Comparison of ENCODE assay signal across 9 cellular contexts in the genomic region with DNA sequence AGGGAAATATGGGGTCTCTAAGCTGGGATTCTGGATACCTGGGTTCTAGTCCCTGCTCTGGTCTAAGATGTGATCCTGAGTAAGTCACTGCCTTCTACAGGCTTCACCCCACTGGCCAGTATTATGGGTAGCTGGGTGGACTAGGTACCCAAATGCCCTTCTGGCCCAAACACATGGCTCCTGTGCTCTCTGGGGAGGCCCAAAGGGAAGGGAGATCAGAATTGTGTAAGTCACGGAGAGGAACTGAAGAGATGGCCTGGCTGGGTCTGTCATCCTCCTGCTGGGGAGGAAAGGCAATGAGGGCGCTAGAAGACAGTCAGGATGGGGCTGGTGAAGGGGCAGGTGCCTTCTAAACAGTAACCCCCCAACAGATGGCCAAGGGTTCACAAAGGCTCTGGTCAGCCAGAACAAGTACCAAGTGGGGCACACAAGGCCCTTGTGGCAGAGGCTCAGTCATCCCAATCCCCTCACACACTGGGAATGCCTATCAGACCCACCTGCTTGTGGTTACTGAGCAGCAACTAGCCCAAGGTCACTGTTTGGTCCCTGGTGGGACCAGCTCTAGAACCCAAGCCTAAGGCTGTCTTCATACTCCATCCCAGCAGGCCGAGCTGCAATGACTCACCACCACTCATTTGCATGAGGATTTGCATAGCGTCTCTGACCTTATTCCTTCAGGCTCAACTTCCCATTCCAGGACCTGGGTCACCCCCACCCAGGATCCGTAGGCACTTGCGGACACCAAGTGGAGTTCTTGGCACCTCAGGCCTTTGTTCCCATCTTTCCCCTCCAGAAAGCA. TPM values are rescaled to one million over a fixed set of nuclear protein-coding genes. Genes with fewer than 3 reads are reported as not detected.
DNase-seq lines count a peak whose midpoint lies in the region; ATAC-seq and TF ChIP-seq lines count a peak whose summit lies in the region.
"Had no signal": no experiment of that assay in that cellular context is flagged by ENCODE, and none has a peak within 500 bp of the region (broad histone marks: within the 10 kb centered on the region; RNA-seq: fewer than 3 reads in every experiment).

No MANE protein-coding gene starts in this region.

- no peak for TF ChIP-seq CTCF in DOHH2 (IDR thresholded peaks at IDR 0.05; ENCODE audit: low read depth, low read length, poor library complexity, severe bottlenecking)
- TF ChIP-seq CTCF in neural progenitor cell (IDR thresholded peaks at IDR 0.05) = no peak
- no peak for TF ChIP-seq CTCF in type B pancreatic cell (conservative IDR thresholded peaks at IDR 0.05)

- H3K9me3 Mint-ChIP-seq in neural progenitor cell (no peaks in the 10 kb centered on the region), type B pancreatic cell (no peaks in the 10 kb centered on the region)

- no peak for ATAC-seq in GM18861 (IDR thresholded peaks at IDR 0.05; ENCODE audit: unreplicated experiment)

- H3K4me3 ChIP-seq in DOHH2 (ENCODE audit: low read length) (peak overlapping the region; percentile 75), neural progenitor cell (no peak overlapping the region)

- H3F3A ChIP-seq in DOHH2 (ENCODE audit: control insufficient read depth, insufficient read depth) (peaks cover 29% of the 10 kb centered on the region), neural progenitor cell (ENCODE audit: low read depth) (peaks cover 17% of the 10 kb centered on the region)

- H3K27me3 ChIP-seq in DOHH2 (ENCODE audit: control insufficient read depth, low read length) = no peaks in the 10 kb centered on the region
- H3K27me3 ChIP-seq in neural progenitor cell = no peaks in the 10 kb centered on the region

- no peak overlapping the region for H3K27ac Mint-ChIP-seq in neural progenitor cell
- H3K27ac Mint-ChIP-seq in type B pancreatic cell = no peak overlapping the region

- H2AFZ ChIP-seq in neural progenitor cell (replicated peaks) = no peak overlapping the region

- H3K27me3 Mint-ChIP-seq in neural progenitor cell (ENCODE audit: insufficient read depth, low read depth) = peaks cover 2% of the 10 kb centered on the region
- no peaks in the 10 kb centered on the region for H3K27me3 Mint-ChIP-seq in type B pancreatic cell

- no peaks in the 10 kb centered on the region for H4K20me1 ChIP-seq in DOHH2 (ENCODE audit: control insufficient read depth, insufficient read depth, low read depth, low read length)
- peaks cover 88% of the 10 kb centered on the region for H4K20me1 ChIP-seq in neural progenitor cell (ENCODE audit: low read depth)

- peaks cover 77% of the 10 kb centered on the region for H3K4me1 Mint-ChIP-seq in neural progenitor cell
- H3K4me1 Mint-ChIP-seq in type B pancreatic cell (ENCODE audit: unreplicated experiment) = peaks cover 57% of the 10 kb centered on the region

- H3K79me2 ChIP-seq in DOHH2 (ENCODE audit: control insufficient read depth, low read length) (peaks cover 98% of the 10 kb centered on the region), neural progenitor cell (ENCODE audit: low read depth) (peaks cover 21% of the 10 kb centered on the region)

- H3K36me3 ChIP-seq in DOHH2 (ENCODE audit: control insufficient read depth, low read length) = peaks cover 90% of the 10 kb centered on the region
- H3K36me3 ChIP-seq in KOPT-K1 (ENCODE audit: insufficient read depth, low read length) = peaks cover 11% of the 10 kb centered on the region; the same call in 1 of the 2 replicates
- H3K36me3 ChIP-seq in neural progenitor cell = no peaks in the 10 kb centered on the region

- H3K4me1 ChIP-seq in DOHH2 (ENCODE audit: control insufficient read depth, low read length) = peaks cover 100% of the 10 kb centered on the region
- H3K4me1 ChIP-seq in neural progenitor cell = peaks cover 47% of the 10 kb centered on the region

- peak in 1 of 61 donors; percentile 34 for DNase-seq in caudate nucleus (lab: John Stamatoyannopoulos, UW)
- no peak for DNase-seq in neural progenitor cell (ENCODE audit: low spot score)
- DNase-seq in type B pancreatic cell (ENCODE audit: extremely low spot score, unreplicated experiment) = no peak
- DNase-seq in HUDEP-2 (lab: John Stamatoyannopoulos, UW; ENCODE audit: unreplicated experiment in 76 of 76) = no peak
- DNase-seq in amygdala (lab: John Stamatoyannopoulos, UW) = no peak
- DNase-seq: NCI-H446 had no signal

- peak overlapping the region; percentile 87 for H3K4me2 ChIP-seq in DOHH2 (ENCODE audit: low read length)
- peak overlapping the region; percentile 68 for H3K4me2 ChIP-seq in neural progenitor cell

- H3K9ac ChIP-seq in neural progenitor cell = no peak overlapping the region

- H3K9me3 ChIP-seq in DOHH2 (ENCODE audit: control insufficient read depth, insufficient read depth, low read length) (no peaks in the 10 kb centered on the region), KOPT-K1 (ENCODE audit: insufficient read depth, low read length, poor library complexity, severe bottlenecking) (no peaks in the 10 kb centered on the region), neural progenitor cell (ENCODE audit: low read depth) (no peaks in the 10 kb centered on the region)

- H3K4me3 Mint-ChIP-seq in neural progenitor cell (peak overlapping the region; percentile 26), type B pancreatic cell (no peak overlapping the region)

- H3K36me3 Mint-ChIP-seq in neural progenitor cell (peaks cover 6% of the 10 kb centered on the region), type B pancreatic cell (peaks cover 3% of the 10 kb centered on the region)

- peak overlapping the region; percentile 97 for H3K27ac ChIP-seq in DOHH2 (ENCODE audit: low read depth, low read length)
- H3K27ac ChIP-seq in KOPT-K1 (ENCODE audit: low read depth, low read length, poor library complexity, severe bottlenecking) = peak overlapping the region; percentile 70
- peak overlapping the region; percentile 71 for H3K27ac ChIP-seq in caudate nucleus (ENCODE audit: low read depth, low read length)
- no peak overlapping the region for H3K27ac ChIP-seq in neural progenitor cell

- H3K9me2 ChIP-seq in DOHH2 (replicated peaks; ENCODE audit: control insufficient read depth, low read length) = no peaks in the 10 kb centered on the region

RNA-seq across cellular contexts. Expression of a gene that starts 9.2 kb away (rescaled TPM):
- total RNA-seq in neural progenitor cell (ENCODE audit: low replicate concordance) = 1.8 and 7.1 TPM in 2 replicates
- total RNA-seq in type B pancreatic cell (ENCODE audit: low replicate concordance) = 20.7 and 26.1 TPM in 2 replicates
